1 cellular context compared by ENCODE assay signal in genomic region chr20:61295726-61296628, GRCh38.
TF ChIP-seq lines count a peak whose summit lies in the region.

No MANE protein-coding gene starts in this region.

TF ChIP-seq in H1, 55 proteins besides CTCF, POLR2A, EP300 and RAD21:
- TF ChIP-seq SRF (IDR thresholded peaks at IDR 0.05; ENCODE audit: low read depth, low read length): no peak
- no peak for TF ChIP-seq RBBP5 (IDR thresholded peaks at IDR 0.05; ENCODE audit: borderline replicate concordance, low read depth, low read length)
- TF ChIP-seq SP2 (IDR thresholded peaks at IDR 0.05; ENCODE audit: low read length): no peak
- TF ChIP-seq PHF8 (conservative IDR thresholded peaks at IDR 0.05; ENCODE audit: low read depth, low read length): no peak
- no peak for TF ChIP-seq SIRT6 (IDR thresholded peaks at IDR 0.05; ENCODE audit: low read length)
- no peak for TF ChIP-seq RFX5 (IDR thresholded peaks at IDR 0.05; ENCODE audit: borderline replicate concordance, low read depth, low read length)
- TF ChIP-seq RNF2 (IDR thresholded peaks at IDR 0.05; ENCODE audit: borderline replicate concordance, low read depth, low read length, missing control alignments, poor library complexity, severe bottlenecking): no peak
- TF ChIP-seq TAF7 (optimal IDR thresholded peaks at IDR 0.05; ENCODE audit: borderline replicate concordance, low read depth, low read length): no peak
- no peak for TF ChIP-seq CHD1 (IDR thresholded peaks at IDR 0.05; ENCODE audit: low read depth, low read length)
- TF ChIP-seq BCL11A (IDR thresholded peaks at IDR 0.05; ENCODE audit: low read depth in 2 of 2, low read length in 2 of 2): no peak
- no peak for TF ChIP-seq GABPA (IDR thresholded peaks at IDR 0.05; ENCODE audit: borderline replicate concordance, insufficient read depth, low read length)
- TF ChIP-seq SP1 (IDR thresholded peaks at IDR 0.05; ENCODE audit: low read depth, low read length): no peak
- no peak for TF ChIP-seq BRCA1 (IDR thresholded peaks at IDR 0.05; ENCODE audit: low read depth, low read length)
